In genomic region chr14:20751963-20752562, GRCh38 we compare ENCODE assay signal across 1 cellular context.
A peak's percentile ranks its signal among the peaks of the same experiment; 100 is the strongest.
TF ChIP-seq lines count a peak whose summit lies in the region.

No MANE protein-coding gene starts in this region.

TF ChIP-seq in HEK293, 187 proteins besides CTCF, POLR2A, EP300 and RAD21 (continued from another document):
- TF ChIP-seq ZBTB11 (tag by site-specific recombination; conservative IDR thresholded peaks at IDR 0.05; ENCODE audit: low read depth) (no peak), SETDB1 (IDR thresholded peaks at IDR 0.05; ENCODE audit: insufficient read length, low read length) (peak; percentile 99)
TF ChIP-seq in HEK293: peak in this region for 3.
